ENCODE assay signal across 1 cellular context in genomic region chr9:83978992-83979811, GRCh38.
A peak's percentile ranks its signal among the peaks of the same experiment; 100 is the strongest.
TF ChIP-seq lines count a peak whose summit lies in the region.

No MANE protein-coding gene starts in this region.

TF ChIP-seq in HepG2, 621 proteins besides CTCF, POLR2A, EP300 and RAD21 (continued from another document):
- 0 out of 2 replicates have a peak, but pooled peaks have one; percentile 2 for TF ChIP-seq THAP9 (CRISPR knock-in tag; IDR thresholded peaks at IDR 0.05; ENCODE audit: borderline replicate concordance)
- TF ChIP-seq ZSCAN25 (CRISPR knock-in tag; IDR thresholded peaks at IDR 0.05): no peak
- TF ChIP-seq ZSCAN22 (CRISPR knock-in tag; IDR thresholded peaks at IDR 0.05): no peak
- TF ChIP-seq, protein P1, sequence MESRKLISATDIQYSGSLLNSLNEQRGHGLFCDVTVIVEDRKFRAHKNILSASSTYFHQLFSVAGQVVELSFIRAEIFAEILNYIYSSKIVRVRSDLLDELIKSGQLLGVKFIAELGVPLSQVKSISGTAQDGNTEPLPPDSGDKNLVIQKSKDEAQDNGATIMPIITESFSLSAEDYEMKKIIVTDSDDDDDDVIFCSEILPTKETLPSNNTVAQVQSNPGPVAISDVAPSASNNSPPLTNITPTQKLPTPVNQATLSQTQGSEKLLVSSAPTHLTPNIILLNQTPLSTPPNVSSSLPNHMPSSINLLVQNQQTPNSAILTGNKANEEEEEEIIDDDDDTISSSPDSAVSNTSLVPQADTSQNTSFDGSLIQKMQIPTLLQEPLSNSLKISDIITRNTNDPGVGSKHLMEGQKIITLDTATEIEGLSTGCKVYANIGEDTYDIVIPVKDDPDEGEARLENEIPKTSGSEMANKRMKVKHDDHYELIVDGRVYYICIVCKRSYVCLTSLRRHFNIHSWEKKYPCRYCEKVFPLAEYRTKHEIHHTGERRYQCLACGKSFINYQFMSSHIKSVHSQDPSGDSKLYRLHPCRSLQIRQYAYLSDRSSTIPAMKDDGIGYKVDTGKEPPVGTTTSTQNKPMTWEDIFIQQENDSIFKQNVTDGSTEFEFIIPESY (CRISPR knock-in tag; IDR thresholded peaks at IDR 0.05): no peak
- TF ChIP-seq ZNF746 (CRISPR knock-in tag; IDR thresholded peaks at IDR 0.05): no peak
- TF ChIP-seq SRY (CRISPR knock-in tag; IDR thresholded peaks at IDR 0.05): 0 out of 2 replicates have a peak, but pooled peaks have one; percentile 37
- no peak for TF ChIP-seq ZBTB40 (IDR thresholded peaks at IDR 0.05)
- TF ChIP-seq ZBTB40 (CRISPR knock-in tag; IDR thresholded peaks at IDR 0.05): no peak
- no peak for TF ChIP-seq POLR2AphosphoS2 (IDR thresholded peaks at IDR 0.05; ENCODE audit: low read depth, low read length)
- TF ChIP-seq, protein P2, sequence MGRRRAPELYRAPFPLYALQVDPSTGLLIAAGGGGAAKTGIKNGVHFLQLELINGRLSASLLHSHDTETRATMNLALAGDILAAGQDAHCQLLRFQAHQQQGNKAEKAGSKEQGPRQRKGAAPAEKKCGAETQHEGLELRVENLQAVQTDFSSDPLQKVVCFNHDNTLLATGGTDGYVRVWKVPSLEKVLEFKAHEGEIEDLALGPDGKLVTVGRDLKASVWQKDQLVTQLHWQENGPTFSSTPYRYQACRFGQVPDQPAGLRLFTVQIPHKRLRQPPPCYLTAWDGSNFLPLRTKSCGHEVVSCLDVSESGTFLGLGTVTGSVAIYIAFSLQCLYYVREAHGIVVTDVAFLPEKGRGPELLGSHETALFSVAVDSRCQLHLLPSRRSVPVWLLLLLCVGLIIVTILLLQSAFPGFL (CRISPR knock-in tag; IDR thresholded peaks at IDR 0.05): no peak
- no peak for TF ChIP-seq ZNF225 (CRISPR knock-in tag; IDR thresholded peaks at IDR 0.05)
- TF ChIP-seq ZNF503 (CRISPR knock-in tag; IDR thresholded peaks at IDR 0.05): no peak; the same call in 1 of the 2 replicates
- TF ChIP-seq HMGA1 (CRISPR knock-in tag; conservative IDR thresholded peaks at IDR 0.05): no peak
- no peak for TF ChIP-seq ZNF10 (CRISPR knock-in tag; IDR thresholded peaks at IDR 0.05; ENCODE audit: borderline replicate concordance, low read depth)
- TF ChIP-seq U2AF1 (optimal IDR thresholded peaks at IDR 0.05; ENCODE audit: low read depth, low read length): no peak
- TF ChIP-seq NR2F1 (CRISPR knock-in tag; IDR thresholded peaks at IDR 0.05): 0 out of 4 replicates have a peak, but pooled peaks of 1 of the 2 experiments have one; percentile 9
- TF ChIP-seq SKI (IDR thresholded peaks at IDR 0.05; ENCODE audit: partially characterized antibody): no peak
- TF ChIP-seq THAP7 (CRISPR knock-in tag; IDR thresholded peaks at IDR 0.05): no peak
- TF ChIP-seq, protein P3, sequence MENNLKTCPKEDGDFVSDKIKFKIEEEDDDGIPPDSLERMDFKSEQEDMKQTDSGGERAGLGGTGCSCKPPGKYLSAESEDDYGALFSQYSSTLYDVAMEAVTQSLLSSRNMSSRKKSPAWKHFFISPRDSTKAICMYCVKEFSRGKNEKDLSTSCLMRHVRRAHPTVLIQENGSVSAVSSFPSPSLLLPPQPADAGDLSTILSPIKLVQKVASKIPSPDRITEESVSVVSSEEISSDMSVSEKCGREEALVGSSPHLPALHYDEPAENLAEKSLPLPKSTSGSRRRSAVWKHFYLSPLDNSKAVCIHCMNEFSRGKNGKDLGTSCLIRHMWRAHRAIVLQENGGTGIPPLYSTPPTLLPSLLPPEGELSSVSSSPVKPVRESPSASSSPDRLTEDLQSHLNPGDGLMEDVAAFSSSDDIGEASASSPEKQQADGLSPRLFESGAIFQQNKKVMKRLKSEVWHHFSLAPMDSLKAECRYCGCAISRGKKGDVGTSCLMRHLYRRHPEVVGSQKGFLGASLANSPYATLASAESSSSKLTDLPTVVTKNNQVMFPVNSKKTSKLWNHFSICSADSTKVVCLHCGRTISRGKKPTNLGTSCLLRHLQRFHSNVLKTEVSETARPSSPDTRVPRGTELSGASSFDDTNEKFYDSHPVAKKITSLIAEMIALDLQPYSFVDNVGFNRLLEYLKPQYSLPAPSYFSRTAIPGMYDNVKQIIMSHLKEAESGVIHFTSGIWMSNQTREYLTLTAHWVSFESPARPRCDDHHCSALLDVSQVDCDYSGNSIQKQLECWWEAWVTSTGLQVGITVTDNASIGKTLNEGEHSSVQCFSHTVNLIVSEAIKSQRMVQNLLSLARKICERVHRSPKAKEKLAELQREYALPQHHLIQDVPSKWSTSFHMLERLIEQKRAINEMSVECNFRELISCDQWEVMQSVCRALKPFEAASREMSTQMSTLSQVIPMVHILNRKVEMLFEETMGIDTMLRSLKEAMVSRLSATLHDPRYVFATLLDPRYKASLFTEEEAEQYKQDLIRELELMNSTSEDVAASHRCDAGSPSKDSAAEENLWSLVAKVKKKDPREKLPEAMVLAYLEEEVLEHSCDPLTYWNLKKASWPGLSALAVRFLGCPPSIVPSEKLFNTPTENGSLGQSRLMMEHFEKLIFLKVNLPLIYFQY (CRISPR knock-in tag; IDR thresholded peaks at IDR 0.05; ENCODE audit: borderline replicate concordance): no peak
